ENCODE assay signal across 25 cellular contexts in the genomic region with DNA sequence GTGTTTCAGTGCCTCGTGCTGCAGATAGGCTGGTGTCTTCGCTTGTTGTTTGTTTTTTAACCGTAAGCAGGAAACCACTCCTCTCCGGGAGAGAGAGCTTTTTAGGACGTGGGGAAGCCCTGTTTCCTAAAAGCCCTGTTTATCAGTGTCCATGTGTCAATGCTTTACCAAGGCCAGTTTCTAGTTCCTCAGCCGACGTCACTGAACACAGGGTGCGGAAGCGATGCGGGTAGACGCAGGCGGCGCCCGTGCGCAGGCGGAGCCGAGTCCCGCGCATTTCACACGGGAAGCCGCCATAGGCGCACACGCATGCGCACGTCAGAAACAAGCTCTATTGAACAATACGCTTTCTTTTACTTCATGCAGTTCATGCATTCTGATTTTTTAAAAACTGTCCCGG.
"Had no signal": no experiment of that assay in that cellular context is flagged by ENCODE, and none has a peak within 500 bp of the region (broad histone marks: within the 10 kb centered on the region; RNA-seq: fewer than 3 reads in every experiment).

No MANE protein-coding gene starts in this region.

- ATAC-seq: sciatic nerve; stimulated activated memory B cell treated with anti-CD40 and anti-IgM and Interleukin-4, amounts not matched to agents 10 μg/mL and 1 μg/mL and 100 μg/mL, for 72 hours; stimulated activated naive CD8-positive, alpha-beta T cell treated with anti-CD3 and anti-CD28 coated beads, Interleukin-15, amount 100 ng/mL, for 72 hours; upper lobe of right lung had no signal

- H3K36me3 ChIP-seq: left ventricle myocardium inferior, neural progenitor cell, right atrium auricular region, thyroid gland, transverse colon, upper lobe of right lung had no signal

- DNase-seq: islet precursor cell; left ventricle myocardium inferior; mesendoderm; naive B cell; natural killer cell; nephron progenitor cell; occipital lobe; stimulated activated CD4-positive, alpha-beta T cell treated with anti-CD3 and anti-CD28 coated beads, Interleukin-1b, Interleukin-23, amount 100 ng/mL, for 48 hours; stimulated activated CD4-positive, alpha-beta T cell treated with anti-CD3 and anti-CD28 coated beads, Interleukin-2, amount 100 ng/mL, for 48 hours; stimulated activated CD4-positive, alpha-beta T cell treated with anti-CD3 and anti-CD28 coated beads, Interleukin-4, amount 100 ng/mL, for 4 hours; stimulated activated CD8-positive, alpha-beta memory T cell treated with anti-CD3 and anti-CD28 coated beads, Interleukin-4, amount 100 ng/mL, for 48 hours; stimulated activated naive CD4-positive, alpha-beta T cell treated with Interleukin-2 at 50 U/mL for 16 hours; stimulated activated naive CD8-positive, alpha-beta T cell treated with anti-CD3 and anti-CD28 coated beads, Interleukin-15, amount 100 ng/mL, for 72 hours; thyroid gland; transverse colon; upper lobe of right lung had no signal

- H3K9ac ChIP-seq: neural progenitor cell, parathyroid adenoma had no signal

- H2AFZ ChIP-seq: neural progenitor cell, parathyroid adenoma had no signal

- H3K27ac ChIP-seq: left ventricle myocardium inferior, neural progenitor cell, neutrophil, parathyroid adenoma, right atrium auricular region, skin epidermis, thyroid gland, transverse colon, upper lobe of right lung had no signal

- H3K4me2 ChIP-seq: neural progenitor cell had no signal

- H3K4me1 ChIP-seq: left ventricle myocardium inferior, parathyroid adenoma, right atrium auricular region, thyroid gland, transverse colon, upper lobe of right lung had no signal

- H3K27me3 ChIP-seq: neural progenitor cell, neutrophil, right atrium auricular region, thyroid gland, transverse colon, upper lobe of right lung had no signal

- FAIRE-seq: urothelium cell line had no signal

- H3K79me2 ChIP-seq: parathyroid adenoma had no signal

- H3K9me3 ChIP-seq: left ventricle myocardium inferior, neutrophil, right atrium auricular region, thyroid gland, transverse colon, upper lobe of right lung had no signal

- H3K4me3 ChIP-seq: left ventricle myocardium inferior, lung, neural progenitor cell, right atrium auricular region, skin epidermis, thyroid gland, transverse colon, upper lobe of right lung had no signal
